ENCODE assay signal across 32 cellular contexts in genomic region chr19:45023048-45023447, GRCh38. TPM values are rescaled to one million over a fixed set of nuclear protein-coding genes. Genes with fewer than 3 reads are reported as not detected.
"Had no signal": no experiment of that assay in that cellular context is flagged by ENCODE, and none has a peak within 500 bp of the region (broad histone marks: within the 10 kb centered on the region; RNA-seq: fewer than 3 reads in every experiment).

No MANE protein-coding gene starts in this region.

- H3K36me3 ChIP-seq: neutrophil, uterus had no signal

- H3K27me3 ChIP-seq: dorsolateral prefrontal cortex, esophagus muscularis mucosa, foreskin keratinocyte, gastroesophageal sphincter, heart left ventricle, hepatocyte, neutrophil, stomach, tibial nerve, upper lobe of right lung, uterus had no signal

- H3K27me3 Mint-ChIP-seq: memory B cell, progenitor cell of endocrine pancreas had no signal

- H3K4me1 Mint-ChIP-seq: endodermal cell, memory B cell, natural killer cell, neural crest cell had no signal

- DNase-seq: cortex of kidney; dorsolateral prefrontal cortex; effector CD4-positive, alpha-beta T cell; endodermal cell; foreskin keratinocyte; heart left ventricle; kidney; natural killer cell; stimulated activated CD4-positive, alpha-beta T cell treated with anti-CD3 and anti-CD28 coated beads, Interleukin-12 subunit alpha, Interleukin-12 subunit beta, amount 100 ng/mL, for 4 hours; stimulated activated CD4-positive, alpha-beta T cell treated with anti-CD3 and anti-CD28 coated beads, Interleukin-1b, Interleukin-23, amount 100 ng/mL, for 48 hours; stimulated activated CD4-positive, alpha-beta T cell treated with anti-CD3 and anti-CD28 coated beads, Interleukin-4, amount 100 ng/mL, for 1 hour; stimulated activated CD8-positive, alpha-beta memory T cell treated with anti-CD3 and anti-CD28 coated beads, Interleukin-4, amount 100 ng/mL, for 48 hours; stimulated activated naive CD4-positive, alpha-beta T cell treated with Interleukin-2 at 50 U/mL for 16 hours; stomach; upper lobe of right lung; uterus had no signal

- H3K4me2 ChIP-seq: hepatocyte, smooth muscle cell had no signal

- H3K4me1 ChIP-seq: esophagus muscularis mucosa, foreskin keratinocyte, gastroesophageal sphincter, heart left ventricle, parathyroid adenoma, stomach, tibial nerve, upper lobe of right lung, uterus had no signal

- H3K79me2 ChIP-seq: hepatocyte, parathyroid adenoma had no signal

- H3K36me3 Mint-ChIP-seq: natural killer cell had no signal

- H3K9me3 ChIP-seq: esophagus muscularis mucosa, gastroesophageal sphincter, heart left ventricle, neutrophil, stomach, thoracic aorta, tibial nerve, upper lobe of right lung, uterus had no signal

- H3K27ac ChIP-seq: dorsolateral prefrontal cortex, esophagus muscularis mucosa, foreskin keratinocyte, gastroesophageal sphincter, heart left ventricle, hepatocyte, neutrophil, parathyroid adenoma, stomach, thoracic aorta, tibial nerve, upper lobe of right lung, uterus had no signal

- H3K4me3 ChIP-seq: dorsolateral prefrontal cortex, esophagus muscularis mucosa, gastroesophageal sphincter, heart left ventricle, hepatocyte, lung, smooth muscle cell, stomach, thoracic aorta, tibial nerve, upper lobe of right lung, uterus had no signal

- H3K4me3 Mint-ChIP-seq: endodermal cell, memory B cell, natural killer cell, neural crest cell had no signal

- H3K9me3 Mint-ChIP-seq: endodermal cell, memory B cell, natural killer cell, neural crest cell had no signal

- H3K27ac Mint-ChIP-seq: endodermal cell, progenitor cell of endocrine pancreas had no signal

- H3K9ac ChIP-seq: parathyroid adenoma had no signal

- ATAC-seq: foreskin keratinocyte, gastroesophageal sphincter, heart left ventricle, left lobe of liver, natural killer cell, sciatic nerve, upper lobe of right lung had no signal

- FAIRE-seq: endothelial cell of umbilical vein, kidney had no signal

- H2AFZ ChIP-seq: hepatocyte, parathyroid adenoma had no signal

RNA-seq across cellular contexts. Expression of gene ZNF296, which starts 53.2 kb away (rescaled TPM):
- total RNA-seq: fibroblast of lung, hepatocyte had no signal
